ENCODE assay signal across 9 cellular contexts in the genomic region with DNA sequence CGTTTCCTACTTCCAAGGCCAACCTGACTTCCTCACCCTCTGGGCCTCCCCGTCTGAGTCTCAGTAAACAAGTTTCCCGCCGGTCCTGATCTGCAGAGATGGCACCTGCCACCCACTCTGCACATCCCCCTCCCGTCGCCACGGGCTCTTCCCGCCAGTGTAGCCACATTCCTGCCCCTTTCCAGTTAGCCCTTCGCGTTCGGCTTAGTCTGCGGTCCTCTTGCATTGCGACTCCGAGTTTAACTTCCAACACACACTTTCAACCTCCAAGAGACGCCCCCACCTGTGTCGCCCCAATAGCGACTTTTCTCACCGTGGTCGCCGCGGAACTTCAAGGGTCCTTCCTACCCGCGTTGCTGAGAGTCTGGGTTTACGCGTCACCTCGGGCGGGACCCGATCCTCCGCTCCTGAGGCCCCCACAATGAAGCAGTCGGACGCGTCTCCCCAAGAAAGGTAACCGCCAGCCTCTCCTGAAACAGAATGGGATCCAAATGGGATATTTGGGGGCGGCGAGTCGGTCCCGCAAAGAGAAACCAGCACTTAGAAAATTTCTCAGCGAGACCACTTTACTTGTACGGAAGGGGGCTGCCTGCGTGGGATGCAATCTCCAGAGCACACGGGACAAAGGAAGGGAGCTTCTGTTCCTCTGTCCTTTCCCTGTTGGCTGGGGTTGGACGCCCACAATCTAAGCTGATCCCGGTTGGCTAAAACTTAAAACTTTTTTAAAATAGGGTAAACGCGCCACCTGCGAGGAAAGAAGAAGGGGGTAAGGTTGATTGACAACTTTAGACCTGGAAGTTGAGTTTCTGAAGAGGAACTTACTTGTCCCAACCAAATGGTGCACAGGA. TPM values are rescaled to one million over a fixed set of nuclear protein-coding genes. Genes with fewer than 3 reads are reported as not detected.
DNase-seq lines count a peak whose midpoint lies in the region; ATAC-seq and TF ChIP-seq lines count a peak whose summit lies in the region.
"Had no signal": no experiment of that assay in that cellular context is flagged by ENCODE, and none has a peak within 500 bp of the region (broad histone marks: within the 10 kb centered on the region; RNA-seq: fewer than 3 reads in every experiment).

No MANE protein-coding gene starts in this region.

- DNase-seq in DMS 273 (lab: John Stamatoyannopoulos, UW; ENCODE audit: unreplicated experiment) (peak; percentile 81), DMS 273 treated with DMSO at 0.1 percent for 48 hours (lab: John Stamatoyannopoulos, UW) (no peak), MG63 (no peak), SK-N-MC (ENCODE audit: low read depth, low spot score) (no peak), mammary epithelial cell (no peak), left kidney (ENCODE audit: low read depth, low spot score) (peak; percentile 87)
- peak; percentile 36 to 82 for DNase-seq in stimulated activated effector memory CD8-positive, alpha-beta T cell treated with anti-CD3 and anti-CD28 coated beads, Interleukin-12 subunit alpha, Interleukin-12 subunit beta, amount 100 ng/mL, for 72 hours (ENCODE audit: low spot score in 2 of 2)

- H3K36me3 ChIP-seq in MG63 (no peaks in the 10 kb centered on the region; the same call in 1 of the 2 replicates), SK-N-MC (ENCODE audit: insufficient read depth, low read length) (no peaks in the 10 kb centered on the region), mammary epithelial cell (ENCODE audit: insufficient read depth, low read length) (no peaks in the 10 kb centered on the region)

- dilution Hi-C loops in mammary epithelial cell (cut with HindIII; ENCODE audit: low sequenced_read_pairs): no loop called here

- H3K4me2 ChIP-seq in mammary epithelial cell (ENCODE audit: insufficient read depth, low read depth, low read length): peak overlapping the region; percentile 83

- peak overlapping the region; percentile 98 for H3K27ac ChIP-seq in SK-N-MC
- peak overlapping the region; percentile 68 for H3K27ac ChIP-seq in mammary epithelial cell (ENCODE audit: insufficient read depth, low read depth, low read length)

- peak overlapping the region; percentile 72 for H3K9ac ChIP-seq in SK-N-MC (ENCODE audit: insufficient read length)
- peak overlapping the region; percentile 39 for H3K9ac ChIP-seq in mammary epithelial cell (ENCODE audit: insufficient read depth, low read length)

- H3K27me3 ChIP-seq in MG63 (no peaks in the 10 kb centered on the region), mammary epithelial cell (ENCODE audit: insufficient read depth, low read length) (no peaks in the 10 kb centered on the region)

- peak; percentile 22 for ATAC-seq in stimulated activated effector memory CD8-positive, alpha-beta T cell treated with anti-CD3 and anti-CD28 coated beads, Interleukin-12 subunit alpha, Interleukin-12 subunit beta, amount 100 ng/mL, for 72 hours
- ATAC-seq in HG03139 (IDR thresholded peaks at IDR 0.05; ENCODE audit: unreplicated experiment): no peak

- no TSS peak for BruUV-seq in mammary epithelial cell (replicated peaks; lab: Mats Ljungman, UMichigan)

- peak overlapping the region; percentile 98 for H3K4me3 Mint-ChIP-seq in stimulated activated effector memory CD8-positive, alpha-beta T cell treated with anti-CD3 and anti-CD28 coated beads, Interleukin-12 subunit alpha, Interleukin-12 subunit beta, amount 100 ng/mL, for 72 hours

- peaks cover 41% of the 10 kb centered on the region for H3K4me1 Mint-ChIP-seq in stimulated activated effector memory CD8-positive, alpha-beta T cell treated with anti-CD3 and anti-CD28 coated beads, Interleukin-12 subunit alpha, Interleukin-12 subunit beta, amount 100 ng/mL, for 72 hours

- H2AFZ ChIP-seq in mammary epithelial cell (ENCODE audit: low read depth, low read length): peak overlapping the region; percentile 92

- no peak for TF ChIP-seq CTCF in mammary epithelial cell (conservative IDR thresholded peaks at IDR 0.05 in 1 of 2, IDR thresholded peaks at IDR 0.05 in 1 of 2; ENCODE audit: extremely low read depth in 1 of 2, insufficient read depth in 1 of 2, low read depth in 1 of 2, low read length in 2 of 2)

- H3K9me3 ChIP-seq in MG63: no peaks in the 10 kb centered on the region
- no peaks in the 10 kb centered on the region for H3K9me3 ChIP-seq in SK-N-MC (ENCODE audit: low read depth, low read length)
- no peaks in the 10 kb centered on the region for H3K9me3 ChIP-seq in mammary epithelial cell (replicated peaks; ENCODE audit: insufficient read depth, low read length)

- H3K9me3 Mint-ChIP-seq in stimulated activated effector memory CD8-positive, alpha-beta T cell treated with anti-CD3 and anti-CD28 coated beads, Interleukin-12 subunit alpha, Interleukin-12 subunit beta, amount 100 ng/mL, for 72 hours: no peaks in the 10 kb centered on the region

- peaks cover 30% of the 10 kb centered on the region for H3K4me1 ChIP-seq in mammary epithelial cell (ENCODE audit: insufficient read depth, low read length)

- H3K79me2 ChIP-seq in mammary epithelial cell (ENCODE audit: insufficient read depth, low read length): peaks cover 40% of the 10 kb centered on the region

- intact Hi-C loops in mammary epithelial cell (cut with micrococcal nuclease): no loop called here

- H3K27ac Mint-ChIP-seq in stimulated activated effector memory CD8-positive, alpha-beta T cell treated with anti-CD3 and anti-CD28 coated beads, Interleukin-12 subunit alpha, Interleukin-12 subunit beta, amount 100 ng/mL, for 72 hours: peak overlapping the region; percentile 96

- 7% methylated on average over 46 of the region's 46 CpGs for WGBS in mammary epithelial cell (ENCODE audit: low coverage, missing lambda C conversion rate)

- CTCF ChIA-PET in mammary epithelial cell (lab: Charles Lee; ENCODE audit: low non-redundant PET): no interaction called here

- H3K4me3 ChIP-seq in MG63 (peak overlapping the region; percentile 69), SK-N-MC (peak overlapping the region; percentile 75), mammary epithelial cell (replicated peaks in 1 of 3; ENCODE audit: insufficient read depth in 1 of 3, low read depth in 2 of 3, low read length in 3 of 3) (peak overlapping the region; percentile 35 to 44 (median 44))

- in situ Hi-C loops in mammary epithelial cell (cut with MboI; ENCODE audit: low sequenced_read_pairs in 2 of 2): no loop called here

- no peaks in the 10 kb centered on the region for H4K20me1 ChIP-seq in mammary epithelial cell (ENCODE audit: insufficient read depth, low read length)

- peaks cover 34% of the 10 kb centered on the region for H3K36me3 Mint-ChIP-seq in stimulated activated effector memory CD8-positive, alpha-beta T cell treated with anti-CD3 and anti-CD28 coated beads, Interleukin-12 subunit alpha, Interleukin-12 subunit beta, amount 100 ng/mL, for 72 hours

RNA-seq across cellular contexts. Expression of gene BSG, which starts 1.0 kb away (rescaled TPM):
- 222 and 323 TPM in 2 replicates for total RNA-seq in MG63 (2014; rRNA removed; shearing (Covaris generic); ENCODE audit: low replicate concordance)
- 100 to 1,000 TPM; 493 to 593 TPM for total RNA-seq in mammary epithelial cell
- polyA plus RNA-seq in mammary epithelial cell: 522 TPM
- polyA minus RNA-seq in mammary epithelial cell: 220 TPM

RNA-seq across cellular contexts. Expression of gene HCN2, which starts 18.3 kb away (rescaled TPM):
- total RNA-seq in MG63 (2014; rRNA removed; shearing (Covaris generic); ENCODE audit: low replicate concordance): 0.46 TPM in 1 of 2 replicates, not detected in the other
- total RNA-seq in mammary epithelial cell: 1 to 10 TPM in 1 of 2 donors, under 1 TPM in 1; 0.33 to 1.6 TPM
- 0.35 TPM for polyA plus RNA-seq in mammary epithelial cell
- 1.7 TPM for polyA minus RNA-seq in mammary epithelial cell

RNA-seq across cellular contexts. Expression of gene GZMM, which starts 27.5 kb away (rescaled TPM):
- not detected in 2 replicates for total RNA-seq in MG63 (2014; rRNA removed; shearing (Covaris generic); ENCODE audit: low replicate concordance)
- not detected for total RNA-seq in mammary epithelial cell
- polyA plus RNA-seq in mammary epithelial cell: not detected
- not detected for polyA minus RNA-seq in mammary epithelial cell
- total RNA-seq: myocyte had no signal

RNA-seq across cellular contexts. Expression of gene CDC34, which starts 39.8 kb away (rescaled TPM):
- total RNA-seq in MG63 (2014; rRNA removed; shearing (Covaris generic); ENCODE audit: low replicate concordance): 46.3 and 76.3 TPM in 2 replicates
- total RNA-seq in mammary epithelial cell: 10 to 100 TPM; 52.8 to 68.5 TPM
- 50.3 TPM for polyA plus RNA-seq in mammary epithelial cell
- 24.4 TPM for polyA minus RNA-seq in mammary epithelial cell

Comparison
In these comparisons a context has a peak if more than half of its experiments do, and no peak if none do; other contexts are left out.
1. DNase-seq: peak in DMS 273 (single experiment), left kidney (single experiment) and stimulated activated effector memory CD8-positive, alpha-beta T cell treated with anti-CD3 and anti-CD28 coated beads, Interleukin-12 subunit alpha, Interleukin-12 subunit beta, amount 100 ng/mL, for 72 hours (2 of 2); none in DMS 273 treated with DMSO at 0.1 percent for 48 hours (single experiment), MG63 (single experiment), SK-N-MC (single experiment) and mammary epithelial cell (single experiment).
2. Peak in every context shown above with its lines, with median percentiles within 50 percentile points of each other: H3K4me3 ChIP-seq.